Comparison of ENCODE assay signal across 23 cellular contexts in genomic region chr10:1601371-1601906, GRCh38.
"Had no signal": no experiment of that assay in that cellular context is flagged by ENCODE, and none has a peak within 500 bp of the region (broad histone marks: within the 10 kb centered on the region; RNA-seq: fewer than 3 reads in every experiment).

No MANE protein-coding gene starts in this region.

- H3K27ac ChIP-seq: heart right ventricle, lower lobe of right lung, neutrophil, parathyroid adenoma, right lobe of liver, transverse colon had no signal

- H3K9me3 Mint-ChIP-seq: activated naive CD4-positive, alpha-beta T cell treated with anti-CD3 and anti-CD28 coated beads for 36 hours; activated naive CD8-positive, alpha-beta T cell treated with anti-CD3 and anti-CD28 coated beads, Interleukin-2, amount 10 ng/mL, durations not matched to agents 7 days and 5 days; activated T-cell treated with anti-CD3 and anti-CD28 coated beads, Interleukin-2, amount 50 U/mL, for 4 hours; mesothelial cell of epicardium; natural killer cell; stimulated activated naive CD8-positive, alpha-beta T cell treated with anti-CD3 and anti-CD28 coated beads, Interleukin-15, Interleukin-2, amounts not matched to agents 100 ng/mL and 50 ng/mL, for 24 hours; T-helper 1 cell treated with Interleukin-12 subunit alpha and Interleukin-12 subunit beta and Interleukin-4 antibody, amounts not matched to agents 30 μg/mL and 1 μg/mL, for 36 hours had no signal

- ATAC-seq: activated T-cell treated with anti-CD3 and anti-CD28 coated beads, Interleukin-2, amount 50 U/mL, for 4 hours; heart right ventricle; left lobe of liver; lower lobe of right lung; natural killer cell; right lobe of liver; WTC11 had no signal

- H3K4me3 Mint-ChIP-seq: activated naive CD4-positive, alpha-beta T cell treated with anti-CD3 and anti-CD28 coated beads for 36 hours; activated naive CD8-positive, alpha-beta T cell treated with anti-CD3 and anti-CD28 coated beads, Interleukin-2, amount 10 ng/mL, durations not matched to agents 7 days and 5 days; activated T-cell treated with anti-CD3 and anti-CD28 coated beads, Interleukin-2, amount 50 U/mL, for 4 hours; mesothelial cell of epicardium; natural killer cell; stimulated activated naive CD8-positive, alpha-beta T cell treated with anti-CD3 and anti-CD28 coated beads, Interleukin-15, Interleukin-2, amounts not matched to agents 100 ng/mL and 50 ng/mL, for 24 hours; T-helper 1 cell treated with Interleukin-12 subunit alpha and Interleukin-12 subunit beta and Interleukin-4 antibody, amounts not matched to agents 30 μg/mL and 1 μg/mL, for 36 hours; WTC11 had no signal

- H2AFZ ChIP-seq: parathyroid adenoma had no signal

- H3K27ac Mint-ChIP-seq: activated naive CD4-positive, alpha-beta T cell treated with anti-CD3 and anti-CD28 coated beads for 36 hours; activated naive CD8-positive, alpha-beta T cell treated with anti-CD3 and anti-CD28 coated beads, Interleukin-2, amount 10 ng/mL, durations not matched to agents 7 days and 5 days; mesothelial cell of epicardium; natural killer cell; stimulated activated naive CD8-positive, alpha-beta T cell treated with anti-CD3 and anti-CD28 coated beads, Interleukin-15, Interleukin-2, amounts not matched to agents 100 ng/mL and 50 ng/mL, for 24 hours; T-helper 1 cell treated with Interleukin-12 subunit alpha and Interleukin-12 subunit beta and Interleukin-4 antibody, amounts not matched to agents 30 μg/mL and 1 μg/mL, for 36 hours; WTC11 had no signal

- H3K27me3 Mint-ChIP-seq: activated naive CD8-positive, alpha-beta T cell treated with anti-CD3 and anti-CD28 coated beads, Interleukin-2, amount 10 ng/mL, durations not matched to agents 7 days and 5 days had no signal

- H3K27me3 ChIP-seq: neutrophil, right lobe of liver had no signal

- H3K36me3 Mint-ChIP-seq: activated naive CD8-positive, alpha-beta T cell treated with anti-CD3 and anti-CD28 coated beads, Interleukin-2, amount 10 ng/mL, durations not matched to agents 7 days and 5 days; mesothelial cell of epicardium; natural killer cell; WTC11 had no signal

- H3K4me1 Mint-ChIP-seq: activated naive CD8-positive, alpha-beta T cell treated with anti-CD3 and anti-CD28 coated beads, Interleukin-2, amount 10 ng/mL, durations not matched to agents 7 days and 5 days; natural killer cell had no signal

- H3K36me3 ChIP-seq: heart right ventricle, lower lobe of right lung, neutrophil, right lobe of liver, transverse colon had no signal

- H3K4me1 ChIP-seq: heart right ventricle, lower lobe of right lung, parathyroid adenoma, right lobe of liver, transverse colon had no signal

- H3K4me3 ChIP-seq: heart right ventricle, lower lobe of right lung, right lobe of liver, skin epidermis, transverse colon had no signal

- H3K9me3 ChIP-seq: lower lobe of right lung, neutrophil, right lobe of liver, transverse colon had no signal

- H3K9ac ChIP-seq: parathyroid adenoma had no signal

- DNase-seq: activated CD8-positive, alpha-beta memory T cell treated with anti-CD3 and anti-CD28 coated beads, Interleukin-2, amount 50 U/mL, for 4 hours; activated naive CD4-positive, alpha-beta T cell treated with anti-CD3 and anti-CD28 coated beads for 36 hours; activated naive CD8-positive, alpha-beta T cell treated with anti-CD3 and anti-CD28 coated beads, Interleukin-2, amount 10 ng/mL, durations not matched to agents 7 days and 5 days; activated T-cell treated with anti-CD3 and anti-CD28 coated beads, Interleukin-2, amount 50 U/mL, for 4 hours; amygdala; dermis blood vessel endothelial cell; effector memory CD4-positive, alpha-beta T cell; heart right ventricle; lower lobe of right lung; natural killer cell; right lobe of liver; stimulated activated CD4-positive, alpha-beta T cell treated with anti-CD3 and anti-CD28 coated beads, Interleukin-1b, Interleukin-23, amount 100 ng/mL, for 48 hours; substantia nigra; T1000; transverse colon had no signal
